In genomic region chr7:157593541-157593940, GRCh38 we compare ENCODE assay signal across 26 cellular contexts.
"Had no signal": no experiment of that assay in that cellular context is flagged by ENCODE, and none has a peak within 500 bp of the region (broad histone marks: within the 10 kb centered on the region; RNA-seq: fewer than 3 reads in every experiment).

No MANE protein-coding gene starts in this region.

- H3K4me3 Mint-ChIP-seq: naive thymus-derived CD8-positive, alpha-beta T cell; stimulated activated memory B cell treated with anti-CD40 and anti-IgM and Interleukin-4, amounts not matched to agents 10 μg/mL and 1 μg/mL and 100 μg/mL, for 72 hours; stimulated activated naive CD8-positive, alpha-beta T cell treated with anti-CD3 and anti-CD28 coated beads, Interleukin-15, amount 100 ng/mL, for 72 hours; type B pancreatic cell had no signal

- ATAC-seq: heart left ventricle; left colon; left lung; lower lobe of right lung; naive thymus-derived CD8-positive, alpha-beta T cell; right cardiac atrium; sciatic nerve; stimulated activated memory B cell treated with anti-CD40 and anti-IgM and Interleukin-4, amounts not matched to agents 10 μg/mL and 1 μg/mL and 100 μg/mL, for 72 hours; stimulated activated naive CD8-positive, alpha-beta T cell treated with anti-CD3 and anti-CD28 coated beads, Interleukin-15, amount 100 ng/mL, for 72 hours had no signal

- H3K36me3 Mint-ChIP-seq: naive thymus-derived CD8-positive, alpha-beta T cell; stimulated activated memory B cell treated with anti-CD40 and anti-IgM and Interleukin-4, amounts not matched to agents 10 μg/mL and 1 μg/mL and 100 μg/mL, for 72 hours; type B pancreatic cell had no signal

- H3K4me1 ChIP-seq: heart left ventricle, left lung, lower lobe of right lung, parathyroid adenoma, tibial nerve, uterus had no signal

- H3K4me3 ChIP-seq: heart left ventricle, left lung, lower lobe of right lung, tibial nerve, uterus had no signal

- H3K9me3 Mint-ChIP-seq: naive thymus-derived CD8-positive, alpha-beta T cell; stimulated activated naive CD8-positive, alpha-beta T cell treated with anti-CD3 and anti-CD28 coated beads, Interleukin-15, amount 100 ng/mL, for 72 hours; type B pancreatic cell had no signal

- H3K27ac Mint-ChIP-seq: progenitor cell of endocrine pancreas; stimulated activated memory B cell treated with anti-CD40 and anti-IgM and Interleukin-4, amounts not matched to agents 10 μg/mL and 1 μg/mL and 100 μg/mL, for 72 hours; type B pancreatic cell had no signal

- H3K9me3 ChIP-seq: heart left ventricle, left lung, lower lobe of right lung, tibial nerve, uterus had no signal

- H3K27me3 Mint-ChIP-seq: stimulated activated memory B cell treated with anti-CD40 and anti-IgM and Interleukin-4, amounts not matched to agents 10 μg/mL and 1 μg/mL and 100 μg/mL, for 72 hours had no signal

- H3K4me1 Mint-ChIP-seq: naive thymus-derived CD8-positive, alpha-beta T cell; stimulated activated memory B cell treated with anti-CD40 and anti-IgM and Interleukin-4, amounts not matched to agents 10 μg/mL and 1 μg/mL and 100 μg/mL, for 72 hours had no signal

- DNase-seq: left colon; left lung; lower lobe of right lung; mammary epithelial cell; mesenchymal stem cell; naive thymus-derived CD8-positive, alpha-beta T cell; nucleus accumbens; retina; right cardiac atrium; small intestine; stimulated activated CD4-positive, alpha-beta T cell treated with anti-CD3 and anti-CD28 coated beads, Interleukin-1b, Interleukin-23, amount 100 ng/mL, for 48 hours; stimulated activated CD4-positive, alpha-beta T cell treated with anti-CD3 and anti-CD28 coated beads, Interleukin-2, amount 100 ng/mL, for 48 hours; stimulated activated CD4-positive, alpha-beta T cell treated with anti-CD3 and anti-CD28 coated beads, Interleukin-4, amount 100 ng/mL, for 4 hours; stimulated activated CD8-positive, alpha-beta memory T cell treated with anti-CD3 and anti-CD28 coated beads, Interleukin-4, amount 100 ng/mL, for 48 hours; stimulated activated naive CD4-positive, alpha-beta T cell treated with Interleukin-2 at 50 U/mL for 16 hours; stimulated activated naive CD8-positive, alpha-beta T cell treated with anti-CD3 and anti-CD28 coated beads, Interleukin-15, amount 100 ng/mL, for 72 hours; substantia nigra; uterus had no signal

- H3K9ac ChIP-seq: parathyroid adenoma had no signal

- FAIRE-seq: keratinocyte, small intestine had no signal

- H3K36me3 ChIP-seq: heart left ventricle, left lung, lower lobe of right lung, uterus had no signal

- H3K27ac ChIP-seq: heart left ventricle, left lung, lower lobe of right lung, parathyroid adenoma, tibial nerve, uterus had no signal
